16 cellular contexts compared by ENCODE assay signal in genomic region chr10:102188298-102188940, GRCh38. TPM values are rescaled to one million over a fixed set of nuclear protein-coding genes. Genes with fewer than 3 reads are reported as not detected.
DNase-seq lines count a peak whose midpoint lies in the region; TF ChIP-seq lines count a peak whose summit lies in the region.
"Had no signal": no experiment of that assay in that cellular context is flagged by ENCODE, and none has a peak within 500 bp of the region (broad histone marks: within the 10 kb centered on the region; RNA-seq: fewer than 3 reads in every experiment).

No MANE protein-coding gene starts in this region.

- H3K36me3 Mint-ChIP-seq in Calu3 (ENCODE audit: insufficient read depth, unreplicated experiment) = no peaks in the 10 kb centered on the region
- H3K36me3 Mint-ChIP-seq in neural crest cell (ENCODE audit: low read depth) = peaks cover 15% of the 10 kb centered on the region

- TF ChIP-seq POLR2A in Peyer's patch (IDR thresholded peaks at IDR 0.05) = no peak

- H3K27me3 Mint-ChIP-seq in Calu3 (ENCODE audit: unreplicated experiment) (peaks cover 15% of the 10 kb centered on the region), neural crest cell (ENCODE audit: low read depth) (peaks cover 6% of the 10 kb centered on the region)
- H3K27me3 Mint-ChIP-seq: memory B cell had no signal

- no peak overlapping the region for H3K4me3 ChIP-seq in Peyer's patch
- H3K4me3 ChIP-seq: gastrocnemius medialis had no signal

- peaks cover 0 to 11% (median 8%) of the 10 kb centered on the region in 4 donors for H3K4me1 ChIP-seq in Peyer's patch
- H3K4me1 ChIP-seq: gastrocnemius medialis had no signal

- peaks cover 0 to 6% (median 0%) of the 10 kb centered on the region in 4 donors for H3K9me3 ChIP-seq in Peyer's patch
- H3K9me3 ChIP-seq: gastrocnemius medialis had no signal

- H3K4me3 Mint-ChIP-seq in Calu3 (ENCODE audit: low read depth, unreplicated experiment) (no peak overlapping the region), neural crest cell (no peak overlapping the region)
- H3K4me3 Mint-ChIP-seq: memory B cell, nephron progenitor cell had no signal

- H3K9me3 Mint-ChIP-seq in Calu3 (ENCODE audit: low read depth, unreplicated experiment) (peaks cover 6% of the 10 kb centered on the region), neural crest cell (peaks cover 29% of the 10 kb centered on the region)

- intact Hi-C loops in Calu3 (cut with micrococcal nuclease; ENCODE audit: unreplicated experiment) = no loop called here

- no peaks in the 10 kb centered on the region for H3K36me3 ChIP-seq in Peyer's patch
- H3K36me3 ChIP-seq: gastrocnemius medialis had no signal

- BruUV-seq in Calu3 (replicated peaks; lab: Mats Ljungman, UMichigan) = no TSS peak

- no peak for TF ChIP-seq CTCF in Calu3 (IDR thresholded peaks at IDR 0.05; ENCODE audit: unreplicated experiment)
- no peak for TF ChIP-seq CTCF in Peyer's patch (IDR thresholded peaks at IDR 0.05)
- no peak for TF ChIP-seq CTCF in neural crest cell (conservative IDR thresholded peaks at IDR 0.05)

- peak overlapping the region in 2 of 4 donors; percentile 25 to 55 for H3K27ac ChIP-seq in Peyer's patch
- H3K27ac ChIP-seq: epithelial cell of prostate, gastrocnemius medialis had no signal

- H3K27ac Mint-ChIP-seq in Calu3 (ENCODE audit: unreplicated experiment) (no peak overlapping the region), neural crest cell (ENCODE audit: unreplicated experiment) (peak overlapping the region; percentile 35)
- H3K27ac Mint-ChIP-seq: activated T-cell treated with anti-CD3 and anti-CD28 coated beads, Interleukin-2, amount 50 U/mL, for 72 hours; memory B cell; nephron progenitor cell had no signal

- peak; percentile 3 for DNase-seq in Calu3
- peak in 2 of 3 donors; percentile 57 to 70 for DNase-seq in Peyer's patch
- DNase-seq in neural crest cell (ENCODE audit: low read depth, low spot score) = no peak
- DNase-seq in cortex of kidney (lab: John Stamatoyannopoulos, UW) = no peak
- DNase-seq in NCI-H1694 (lab: John Stamatoyannopoulos, UW) = no peak
- DNase-seq: activated T-cell treated with anti-CD3 and anti-CD28 coated beads, Interleukin-2, amount 50 U/mL, for 72 hours; AML-193; gastrocnemius medialis; HCEC 1CT; kidney glomerular epithelial cell; NCI-H226; nephron progenitor cell had no signal

- H3K4me1 Mint-ChIP-seq in Calu3 (ENCODE audit: low read depth, unreplicated experiment) (no peaks in the 10 kb centered on the region), neural crest cell (no peaks in the 10 kb centered on the region)
- H3K4me1 Mint-ChIP-seq: nephron progenitor cell had no signal

- H3K27me3 ChIP-seq in Peyer's patch = no peaks in the 10 kb centered on the region
- H3K27me3 ChIP-seq: gastrocnemius medialis had no signal

- CTCF ChIA-PET in Calu3 (lab: Charles Lee) = interaction anchor here (0.7 kb wide), 1 partner anchor 1477 kb away, joined by 3 read pairs; no protein-coding TSS in a partner anchor

RNA-seq across cellular contexts. Expression of gene NOLC1, which starts 36.2 kb away (rescaled TPM):
- total RNA-seq in Calu3 (2022) = 78.4 and 93.3 TPM in 2 replicates
- total RNA-seq in Peyer's patch = 100 to 1,000 TPM in 1 of 4 donors, 10 to 100 TPM in 3; 19.0 to 149 (median 34.2) TPM
- total RNA-seq in neural crest cell = 111 and 116 TPM in 2 replicates

RNA-seq across cellular contexts. Expression of gene ELOVL3, which starts 37.7 kb away (rescaled TPM):
- total RNA-seq in Calu3 (2022) = 0.27 and 0.35 TPM in 2 replicates
- not detected for total RNA-seq in Peyer's patch
- total RNA-seq in neural crest cell = 0.23 and 0.30 TPM in 2 replicates
- total RNA-seq: dermis microvascular lymphatic vessel endothelial cell, temporal lobe had no signal

RNA-seq across cellular contexts. Expression of gene PITX3, which starts 52.9 kb away (rescaled TPM):
- total RNA-seq in Calu3 (2022) (not detected in 2 replicates), Peyer's patch (not detected), neural crest cell (not detected in 2 replicates)
- total RNA-seq: dermis microvascular lymphatic vessel endothelial cell, temporal lobe had no signal

RNA-seq across cellular contexts. Expression of gene PPRC1, which starts 55.6 kb away (rescaled TPM):
- total RNA-seq in Calu3 (2022) (43.9 and 49.3 TPM in 2 replicates), Peyer's patch (10 to 100 TPM in 3 of 4 donors, 1 to 10 TPM in 1; 8.6 to 71.0 (median 24.0) TPM), neural crest cell (66.3 and 68.3 TPM in 2 replicates)

RNA-seq across cellular contexts. Expression of gene GBF1, which starts 56.9 kb away (rescaled TPM):
- total RNA-seq in Calu3 (2022) (34.6 and 36.1 TPM in 2 replicates), Peyer's patch (10 to 100 TPM; 73.4 to 98.5 (median 95.8) TPM), neural crest cell (43.2 and 44.7 TPM in 2 replicates)

Comparison
In these comparisons a context has a peak if more than half of its experiments do, and no peak if none do; other contexts are left out.
1. DNase-seq: peak in Calu3 (single experiment) and Peyer's patch (2 of 3); none in neural crest cell (single experiment), cortex of kidney (single experiment) and NCI-H1694 (single experiment).